Comparison of ENCODE assay signal across 26 cellular contexts in genomic region chr12:19053999-19054398, GRCh38.
"Had no signal": no experiment of that assay in that cellular context is flagged by ENCODE, and none has a peak within 500 bp of the region (broad histone marks: within the 10 kb centered on the region; RNA-seq: fewer than 3 reads in every experiment).

No MANE protein-coding gene starts in this region.

- DNase-seq: activated CD4-positive, alpha-beta T cell treated with anti-CD3 and anti-CD28 coated beads for 1 hour; activated CD4-positive, alpha-beta T cell treated with anti-CD3 and anti-CD28 coated beads for 4 hours; activated CD4-positive, alpha-beta T cell treated with anti-CD3 and anti-CD28 coated beads, Interleukin-2, amount 10 ng/mL, durations not matched to agents 7 days and 5 days; activated CD4-positive, alpha-beta T cell treated with anti-CD3 and anti-CD28 coated beads, Interleukin-2, amount 50 U/mL, for 48 hours; activated CD8-positive, alpha-beta memory T cell treated with anti-CD3 and anti-CD28 coated beads for 24 hours; activated CD8-positive, alpha-beta T cell treated with anti-CD3 and anti-CD28 coated beads for 36 hours; activated effector memory CD4-positive, alpha-beta T cell treated with Interleukin-2 at 50 U/mL for 16 hours; activated gamma-delta T cell treated with Interleukin-2 at 50 U/mL for 16 hours; activated naive CD4-positive, alpha-beta T cell treated with anti-CD3 and anti-CD28 coated beads, Interleukin-2, amount 50 U/mL, for 16 hours; activated naive CD4-positive, alpha-beta T cell treated with Interleukin-2 at 50 U/mL for 16 hours; activated T-cell treated with anti-CD3 and anti-CD28 coated beads, Interleukin-2, amount 50 U/mL, for 4 hours; amniotic stem cell; anterior cingulate cortex; body of pancreas; caudate nucleus; cortex of kidney; dermis blood vessel endothelial cell; effector CD4-positive, alpha-beta T cell; effector memory CD8-positive, alpha-beta T cell; erythroblast; esophagus squamous epithelium; foreskin melanocyte; heart right ventricle had no signal

- H3K27me3 ChIP-seq: body of pancreas, esophagus squamous epithelium, gastroesophageal sphincter, heart right ventricle had no signal

- H3K4me3 ChIP-seq: body of pancreas, esophagus squamous epithelium, gastroesophageal sphincter, heart right ventricle had no signal

- H3K9me3 ChIP-seq: body of pancreas, esophagus squamous epithelium, gastroesophageal sphincter had no signal

- ATAC-seq: activated CD8-positive, alpha-beta T cell treated with anti-CD3 and anti-CD28 coated beads for 36 hours; activated T-cell treated with anti-CD3 and anti-CD28 coated beads, Interleukin-2, amount 50 U/mL, for 4 hours; activated T-helper 17 cell treated with anti-CD3 and anti-CD28 coated beads, Interleukin-2, amount 50 U/mL, for 72 hours; body of pancreas; gastroesophageal sphincter; heart right ventricle had no signal

- H3K36me3 ChIP-seq: esophagus squamous epithelium, gastroesophageal sphincter, heart right ventricle had no signal

- H3K27ac ChIP-seq: body of pancreas, esophagus squamous epithelium, gastroesophageal sphincter, heart right ventricle had no signal

- FAIRE-seq: colon had no signal
